In genomic region chr10:125266541-125266940, GRCh38 we compare ENCODE assay signal across 29 cellular contexts.
"Had no signal": no experiment of that assay in that cellular context is flagged by ENCODE, and none has a peak within 500 bp of the region (broad histone marks: within the 10 kb centered on the region; RNA-seq: fewer than 3 reads in every experiment).

No MANE protein-coding gene starts in this region.

- H3K4me3 ChIP-seq: left lung, lower lobe of right lung, psoas muscle, right atrium auricular region, skin epidermis, stomach, testis, thyroid gland, transverse colon, upper lobe of left lung, vagina had no signal

- H2AFZ ChIP-seq: parathyroid adenoma had no signal

- H3K27ac ChIP-seq: left lung, lower lobe of right lung, neutrophil, parathyroid adenoma, psoas muscle, right atrium auricular region, skin epidermis, stomach, testis, thyroid gland, transverse colon, upper lobe of left lung, vagina had no signal

- H3K27ac Mint-ChIP-seq: naive thymus-derived CD8-positive, alpha-beta T cell; nephron; stimulated activated naive B cell treated with anti-CD40 and anti-IgM and Interleukin-4, amounts not matched to agents 10 μg/mL and 1 μg/mL and 100 μg/mL, for 72 hours had no signal

- DNase-seq: hippocampal formation; kidney; left colon; left lung; lower lobe of right lung; mammary epithelial cell; mesenchymal stem cell; naive thymus-derived CD8-positive, alpha-beta T cell; occipital lobe; psoas muscle; stimulated activated CD4-positive, alpha-beta T cell treated with anti-CD3 and anti-CD28 coated beads, Interleukin-12 subunit alpha, Interleukin-12 subunit beta, amount 100 ng/mL, for 4 hours; stimulated activated CD4-positive, alpha-beta T cell treated with anti-CD3 and anti-CD28 coated beads, Interleukin-15, amount 100 ng/mL, for 24 hours; stimulated activated CD4-positive, alpha-beta T cell treated with anti-CD3 and anti-CD28 coated beads, Interleukin-2, amount 100 ng/mL, for 24 hours; stimulated activated CD4-positive, alpha-beta T cell treated with anti-CD3 and anti-CD28 coated beads, Interleukin-4, amount 100 ng/mL, for 1 hour; stimulated activated naive B cell treated with anti-CD40 and anti-IgM and Interleukin-4, amounts not matched to agents 10 μg/mL and 1 μg/mL and 100 μg/mL, for 72 hours; stimulated activated naive CD8-positive, alpha-beta T cell treated with anti-CD3 and anti-CD28 coated beads, Interleukin-15, Interleukin-2, amounts not matched to agents 100 U/mL and 50 U/mL, for 24 hours; stomach; testis; thyroid gland; transverse colon; upper lobe of left lung had no signal

- H3K36me3 ChIP-seq: left lung, lower lobe of right lung, neutrophil, right atrium auricular region, stomach, thyroid gland, transverse colon, upper lobe of left lung, vagina had no signal

- ATAC-seq: left colon; left lung; lower lobe of right lung; naive thymus-derived CD8-positive, alpha-beta T cell; psoas muscle; sciatic nerve; stimulated activated naive B cell treated with anti-CD40 and anti-IgM and Interleukin-4, amounts not matched to agents 10 μg/mL and 1 μg/mL and 100 μg/mL, for 72 hours; stimulated activated naive CD8-positive, alpha-beta T cell treated with anti-CD3 and anti-CD28 coated beads, Interleukin-15, Interleukin-2, amounts not matched to agents 100 U/mL and 50 U/mL, for 24 hours had no signal

- H3K27me3 ChIP-seq: left lung, neutrophil, right atrium auricular region, stomach, testis, thyroid gland, transverse colon, upper lobe of left lung, vagina had no signal

- H3K9me3 ChIP-seq: left lung, lower lobe of right lung, neutrophil, psoas muscle, right atrium auricular region, stomach, testis, thyroid gland, transverse colon, upper lobe of left lung, vagina had no signal

- H3K4me1 ChIP-seq: left lung, lower lobe of right lung, parathyroid adenoma, psoas muscle, right atrium auricular region, stomach, testis, thyroid gland, transverse colon, upper lobe of left lung, vagina had no signal

- H3K4me1 Mint-ChIP-seq: naive thymus-derived CD8-positive, alpha-beta T cell; nephron; neural crest cell had no signal

- H3K36me3 Mint-ChIP-seq: naive thymus-derived CD8-positive, alpha-beta T cell had no signal

- H3K9ac ChIP-seq: parathyroid adenoma had no signal

- H3K79me2 ChIP-seq: parathyroid adenoma had no signal

- H3K4me3 Mint-ChIP-seq: naive thymus-derived CD8-positive, alpha-beta T cell; nephron; neural crest cell; stimulated activated naive B cell treated with anti-CD40 and anti-IgM and Interleukin-4, amounts not matched to agents 10 μg/mL and 1 μg/mL and 100 μg/mL, for 72 hours had no signal
